ENCODE assay signal across 26 cellular contexts in genomic region chr6:4364172-4364571, GRCh38.
"Had no signal": no experiment of that assay in that cellular context is flagged by ENCODE, and none has a peak within 500 bp of the region (broad histone marks: within the 10 kb centered on the region; RNA-seq: fewer than 3 reads in every experiment).

No MANE protein-coding gene starts in this region.

- DNase-seq: activated CD4-positive, alpha-beta memory T cell treated with anti-CD3 and anti-CD28 coated beads, Interleukin-2, amount 10 ng/mL, durations not matched to agents 7 days and 5 days; activated CD4-positive, alpha-beta T cell treated with anti-CD3 and anti-CD28 coated beads, Interleukin-2, amount 10 ng/mL, durations not matched to agents 24 days and 14 days; activated CD8-positive, alpha-beta memory T cell treated with anti-CD3 and anti-CD28 coated beads, Interleukin-2, amount 10 ng/mL, durations not matched to agents 7 days and 5 days; activated gamma-delta T cell treated with Interleukin-2 at 50 U/mL for 16 hours; activated T-cell treated with anti-CD3 and anti-CD28 coated beads for 4 hours; aorta; caudate nucleus; dermis blood vessel endothelial cell; effector CD8-positive, alpha-beta T cell; erythroblast; foreskin keratinocyte; kidney; lower lobe of right lung; mesendoderm; naive B cell; nucleus accumbens; right lobe of liver; stimulated activated CD4-positive, alpha-beta T cell treated with anti-CD3 and anti-CD28 coated beads, Interleukin-1b, Interleukin-23, amount 100 ng/mL, for 48 hours; stimulated activated naive CD8-positive, alpha-beta T cell treated with anti-CD3 and anti-CD28 coated beads, Interleukin-15, amount 100 ng/mL, for 72 hours; tibial artery had no signal

- H3K27ac Mint-ChIP-seq: activated CD4-positive, alpha-beta memory T cell treated with anti-CD3 and anti-CD28 coated beads, Interleukin-2, amount 10 ng/mL, durations not matched to agents 7 days and 5 days; activated CD4-positive, alpha-beta T cell treated with anti-CD3 and anti-CD28 coated beads, Interleukin-2, amount 10 ng/mL, durations not matched to agents 24 days and 14 days; activated CD8-positive, alpha-beta memory T cell treated with anti-CD3 and anti-CD28 coated beads, Interleukin-2, amount 10 ng/mL, durations not matched to agents 7 days and 5 days; activated naive CD4-positive, alpha-beta T cell treated with anti-CD3 and anti-CD28 coated beads, Interleukin-2, amount 50 U/mL, for 24 hours; brain; stimulated activated naive CD8-positive, alpha-beta T cell treated with anti-CD3 and anti-CD28 coated beads, Interleukin-15, amount 100 ng/mL, for 72 hours had no signal

- H3K4me1 Mint-ChIP-seq: activated CD4-positive, alpha-beta T cell treated with anti-CD3 and anti-CD28 coated beads, Interleukin-2, amount 10 ng/mL, durations not matched to agents 24 days and 14 days; activated naive CD4-positive, alpha-beta T cell treated with anti-CD3 and anti-CD28 coated beads, Interleukin-2, amount 50 U/mL, for 24 hours; stimulated activated naive CD8-positive, alpha-beta T cell treated with anti-CD3 and anti-CD28 coated beads, Interleukin-15, amount 100 ng/mL, for 72 hours had no signal

- H3K27me3 ChIP-seq: foreskin keratinocyte, right lobe of liver, tibial artery had no signal

- H3K36me3 Mint-ChIP-seq: activated CD8-positive, alpha-beta memory T cell treated with anti-CD3 and anti-CD28 coated beads, Interleukin-2, amount 10 ng/mL, durations not matched to agents 7 days and 5 days; activated naive CD4-positive, alpha-beta T cell treated with anti-CD3 and anti-CD28 coated beads, Interleukin-2, amount 50 U/mL, for 24 hours; brain had no signal

- FAIRE-seq: kidney, urothelium cell line had no signal

- H3K27ac ChIP-seq: foreskin keratinocyte, lower lobe of right lung, right lobe of liver, skin epidermis, tibial artery, VCaP had no signal

- H3K27me3 Mint-ChIP-seq: activated CD4-positive, alpha-beta memory T cell treated with anti-CD3 and anti-CD28 coated beads, Interleukin-2, amount 10 ng/mL, durations not matched to agents 7 days and 5 days; activated CD4-positive, alpha-beta T cell treated with anti-CD3 and anti-CD28 coated beads, Interleukin-2, amount 10 ng/mL, durations not matched to agents 24 days and 14 days; activated CD8-positive, alpha-beta memory T cell treated with anti-CD3 and anti-CD28 coated beads, Interleukin-2, amount 10 ng/mL, durations not matched to agents 7 days and 5 days had no signal

- ATAC-seq: activated CD4-positive, CD25-positive, alpha-beta regulatory T cell treated with anti-CD3 and anti-CD28 coated beads, Interleukin-2, amount 50 U/mL, for 24 hours; activated CD8-positive, alpha-beta memory T cell treated with anti-CD3 and anti-CD28 coated beads, Interleukin-2, amount 10 ng/mL, durations not matched to agents 7 days and 5 days; foreskin keratinocyte; lower lobe of right lung; stimulated activated naive CD8-positive, alpha-beta T cell treated with anti-CD3 and anti-CD28 coated beads, Interleukin-15, amount 100 ng/mL, for 72 hours had no signal

- H3K4me3 Mint-ChIP-seq: activated CD4-positive, alpha-beta memory T cell treated with anti-CD3 and anti-CD28 coated beads, Interleukin-2, amount 10 ng/mL, durations not matched to agents 7 days and 5 days; activated CD4-positive, alpha-beta T cell treated with anti-CD3 and anti-CD28 coated beads, Interleukin-2, amount 10 ng/mL, durations not matched to agents 24 days and 14 days; activated CD8-positive, alpha-beta memory T cell treated with anti-CD3 and anti-CD28 coated beads, Interleukin-2, amount 10 ng/mL, durations not matched to agents 7 days and 5 days; activated naive CD4-positive, alpha-beta T cell treated with anti-CD3 and anti-CD28 coated beads, Interleukin-2, amount 50 U/mL, for 24 hours; brain; naive B cell; stimulated activated naive CD8-positive, alpha-beta T cell treated with anti-CD3 and anti-CD28 coated beads, Interleukin-15, amount 100 ng/mL, for 72 hours had no signal

- H3K4me3 ChIP-seq: lower lobe of right lung, right lobe of liver, skin epidermis, tibial artery had no signal

- H3K9me3 Mint-ChIP-seq: activated CD4-positive, alpha-beta memory T cell treated with anti-CD3 and anti-CD28 coated beads, Interleukin-2, amount 10 ng/mL, durations not matched to agents 7 days and 5 days; activated CD4-positive, alpha-beta T cell treated with anti-CD3 and anti-CD28 coated beads, Interleukin-2, amount 10 ng/mL, durations not matched to agents 24 days and 14 days; activated naive CD4-positive, alpha-beta T cell treated with anti-CD3 and anti-CD28 coated beads, Interleukin-2, amount 50 U/mL, for 24 hours; stimulated activated naive CD8-positive, alpha-beta T cell treated with anti-CD3 and anti-CD28 coated beads, Interleukin-15, amount 100 ng/mL, for 72 hours had no signal

- H3K9me3 ChIP-seq: lower lobe of right lung, right lobe of liver, tibial artery had no signal

- H3K36me3 ChIP-seq: lower lobe of right lung, right lobe of liver, tibial artery had no signal
